21 cellular contexts compared by ENCODE assay signal in the genomic region with DNA sequence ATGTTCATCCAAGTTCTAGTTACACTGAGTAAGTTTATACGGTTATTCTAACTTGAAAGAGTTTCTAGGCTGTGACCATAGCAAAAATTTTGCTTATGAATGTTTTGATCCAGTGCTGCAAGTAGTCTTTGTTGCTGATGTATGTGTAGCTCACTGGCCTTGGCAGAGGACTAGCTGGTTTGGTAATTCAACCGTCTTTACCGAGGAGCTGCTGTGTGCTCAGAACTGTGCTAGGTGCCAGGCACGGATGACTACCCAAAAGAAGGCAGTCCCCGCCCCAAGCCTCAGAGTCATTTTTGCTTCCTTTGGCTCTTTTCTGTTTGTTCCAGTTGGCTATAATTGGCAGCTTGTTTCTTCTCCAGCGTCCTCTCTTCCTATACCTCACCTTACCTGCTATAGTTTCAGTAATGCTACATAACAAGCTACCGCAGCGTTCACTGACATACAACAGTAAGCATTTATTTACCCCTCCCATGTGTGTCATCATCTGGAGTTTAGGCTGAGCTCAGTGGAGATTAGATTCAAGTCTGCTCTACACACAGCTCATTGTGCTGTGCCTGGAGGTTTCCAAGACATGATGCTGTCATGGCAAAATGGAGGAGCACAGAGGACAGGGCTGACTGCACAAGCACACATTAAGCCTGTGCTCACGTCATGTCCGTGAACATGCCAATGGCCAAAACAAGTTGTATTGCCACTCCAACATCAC.
"Had no signal": no experiment of that assay in that cellular context is flagged by ENCODE, and none has a peak within 500 bp of the region (broad histone marks: within the 10 kb centered on the region; RNA-seq: fewer than 3 reads in every experiment).

No MANE protein-coding gene starts in this region.

- H3K27me3 ChIP-seq: dorsolateral prefrontal cortex, neutrophil, sigmoid colon, spleen, tibial nerve, uterus had no signal

- DNase-seq: activated CD4-positive, alpha-beta T cell treated with anti-CD3 and anti-CD28 coated beads, Interleukin-2, amount 10 ng/mL, durations not matched to agents 7 days and 5 days; activated CD8-positive, alpha-beta memory T cell treated with anti-CD3 and anti-CD28 coated beads, Interleukin-2, amount 50 U/mL, for 4 hours; activated effector memory CD4-positive, alpha-beta T cell treated with Interleukin-2 at 50 U/mL for 16 hours; activated naive CD4-positive, alpha-beta T cell treated with anti-CD3 and anti-CD28 coated beads, Interleukin-2, amount 10 ng/mL, durations not matched to agents 7 days and 5 days; activated naive CD8-positive, alpha-beta T cell treated with anti-CD3 and anti-CD28 coated beads, Interleukin-2, amount 50 U/mL, for 24 hours; activated T-cell treated with anti-CD3 and anti-CD28 coated beads, Interleukin-2, amount 50 U/mL, for 4 hours; anterior cingulate cortex; central memory CD4-positive, alpha-beta T cell; dorsolateral prefrontal cortex; immature natural killer cell; left cardiac atrium; naive thymus-derived CD8-positive, alpha-beta T cell; sigmoid colon; spleen; stimulated activated naive B cell treated with anti-CD40 and anti-IgM and Interleukin-4, amounts not matched to agents 10 μg/mL and 1 μg/mL and 100 μg/mL, for 72 hours; substantia nigra; T1000; uterus had no signal

- ATAC-seq: activated CD4-positive, CD25-positive, alpha-beta regulatory T cell treated with anti-CD3 and anti-CD28 coated beads, Interleukin-2, amount 50 U/mL, for 24 hours; activated naive CD8-positive, alpha-beta T cell treated with anti-CD3 and anti-CD28 coated beads, Interleukin-2, amount 50 U/mL, for 24 hours; activated T-cell treated with anti-CD3 and anti-CD28 coated beads, Interleukin-2, amount 50 U/mL, for 4 hours; left cardiac atrium; naive thymus-derived CD8-positive, alpha-beta T cell; stimulated activated naive B cell treated with anti-CD40 and anti-IgM and Interleukin-4, amounts not matched to agents 10 μg/mL and 1 μg/mL and 100 μg/mL, for 72 hours had no signal

- H3K4me3 ChIP-seq: dorsolateral prefrontal cortex, sigmoid colon, spleen, tibial nerve, uterus had no signal

- H3K36me3 ChIP-seq: neutrophil, sigmoid colon, spleen, tibial nerve, uterus had no signal
